Comparison of ENCODE assay signal across 18 cellular contexts in the genomic region with DNA sequence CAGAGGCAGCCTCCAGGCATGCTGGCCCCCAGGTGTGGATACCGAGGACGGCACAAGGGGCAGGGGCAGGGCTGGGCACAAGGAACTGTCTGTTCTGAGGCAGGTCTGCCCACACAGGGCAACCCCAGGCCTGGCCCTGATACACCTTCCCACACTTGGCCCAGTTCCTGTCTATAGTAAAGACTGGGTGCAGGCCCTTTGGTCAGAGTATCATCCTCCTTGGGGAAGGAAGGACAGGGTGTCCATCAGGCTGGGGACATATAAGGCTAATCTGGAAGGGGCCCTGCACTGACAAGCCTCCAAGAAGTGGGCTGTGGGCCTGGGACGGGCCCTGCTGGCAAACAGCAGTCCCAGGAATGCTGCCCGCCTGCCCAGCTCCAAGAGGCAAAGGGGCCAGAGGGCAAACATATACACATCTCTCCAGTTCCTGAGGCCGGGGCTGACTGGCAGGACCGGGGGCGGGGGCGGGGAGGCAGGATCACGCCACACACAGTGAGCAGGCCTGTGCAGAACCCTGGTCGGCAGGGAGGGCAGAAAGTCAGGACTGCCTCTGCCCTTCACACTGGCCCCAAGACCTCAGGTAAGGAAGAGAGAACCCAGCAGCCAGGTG. TPM values are rescaled to one million over a fixed set of nuclear protein-coding genes. Genes with fewer than 3 reads are reported as not detected.
A peak's percentile ranks its signal among the peaks of the same experiment; 100 is the strongest.
DNase-seq lines count a peak whose midpoint lies in the region; ATAC-seq, FAIRE-seq and TF ChIP-seq lines count a peak whose summit lies in the region.
"Had no signal": no experiment of that assay in that cellular context is flagged by ENCODE, and none has a peak within 500 bp of the region (broad histone marks: within the 10 kb centered on the region; RNA-seq: fewer than 3 reads in every experiment).

No MANE protein-coding gene starts in this region.

- no peak for TF ChIP-seq CTCF in mesothelial cell of epicardium (IDR thresholded peaks at IDR 0.05; ENCODE audit: unreplicated experiment)

- H3K4me3 ChIP-seq in esophagus (ENCODE audit: low read depth in 1 of 2, low read length in 2 of 2) (no peak overlapping the region), urinary bladder (ENCODE audit: low read depth, low read length) (no peak overlapping the region)

- H3K36me3 Mint-ChIP-seq in mesothelial cell of epicardium: peaks cover 19% of the 10 kb centered on the region
- H3K36me3 Mint-ChIP-seq: activated CD4-positive, alpha-beta memory T cell treated with anti-CD3 and anti-CD28 coated beads for 36 hours; activated naive CD8-positive, alpha-beta T cell had no signal

- DNase-seq in Right ventricle myocardium inferior (ENCODE audit: missing footprints) (peak; percentile 46), left cardiac atrium (no peak), mesothelial cell of epicardium (ENCODE audit: low spot score in 2 of 2, unreplicated experiment in 2 of 2) (no peak), GM12892 (ENCODE audit: insufficient read length) (no peak)
- no peak for DNase-seq in stimulated activated CD4-positive, alpha-beta T cell treated with anti-CD3 and anti-CD28 coated beads, Interleukin-4, amount 100 ng/mL, for 24 hours
- DNase-seq: 8988T; activated CD4-positive, alpha-beta memory T cell treated with anti-CD3 and anti-CD28 coated beads for 36 hours; activated T-cell treated with anti-CD3 and anti-CD28 coated beads, Interleukin-2, amount 50 U/mL, for 1 hour; NCI-H1105; Right ventricle myocardium superior; stimulated activated CD4-positive, alpha-beta T cell treated with anti-CD3 and anti-CD28 coated beads, Interleukin-4, amount 100 ng/mL, for 1 hour; WERI-Rb-1 had no signal

- H3K4me1 ChIP-seq in esophagus (ENCODE audit: control insufficient read depth in 2 of 2, insufficient read depth in 2 of 2, low read length in 1 of 2): peaks cover 3 to 39% of the 10 kb centered on the region in 2 donors
- peaks cover 4% of the 10 kb centered on the region for H3K4me1 ChIP-seq in urinary bladder (ENCODE audit: insufficient read depth)

- H3K4me3 Mint-ChIP-seq in mesothelial cell of epicardium: no peak overlapping the region
- H3K4me3 Mint-ChIP-seq: activated CD4-positive, alpha-beta memory T cell treated with anti-CD3 and anti-CD28 coated beads for 36 hours; activated naive CD8-positive, alpha-beta T cell had no signal

- H3K36me3 ChIP-seq in esophagus (ENCODE audit: control insufficient read depth in 2 of 2, insufficient read depth in 2 of 2, low read length in 1 of 2) (peaks cover 0 to 34% of the 10 kb centered on the region in 2 donors), urinary bladder (ENCODE audit: insufficient read depth) (no peaks in the 10 kb centered on the region)

- H3K27ac ChIP-seq in esophagus (ENCODE audit: low read depth in 2 of 2, low read length in 1 of 2) (peak overlapping the region; percentile 49 to 96), urinary bladder (ENCODE audit: low read depth) (peak overlapping the region; percentile 60)
- H3K27ac ChIP-seq: WERI-Rb-1 had no signal

- no peaks in the 10 kb centered on the region for H3K27me3 Mint-ChIP-seq in mesothelial cell of epicardium (ENCODE audit: low read depth)
- H3K27me3 Mint-ChIP-seq: activated CD4-positive, alpha-beta memory T cell treated with anti-CD3 and anti-CD28 coated beads for 36 hours; activated naive CD8-positive, alpha-beta T cell had no signal

- no peaks in the 10 kb centered on the region for H3K9me3 Mint-ChIP-seq in mesothelial cell of epicardium
- H3K9me3 Mint-ChIP-seq: activated CD4-positive, alpha-beta memory T cell treated with anti-CD3 and anti-CD28 coated beads for 36 hours had no signal

- peaks cover 21% of the 10 kb centered on the region for H3K4me1 Mint-ChIP-seq in mesothelial cell of epicardium

- no peaks in the 10 kb centered on the region for H3K27me3 ChIP-seq in esophagus (ENCODE audit: control insufficient read depth in 1 of 2, insufficient read depth in 2 of 2, low read length in 2 of 2)

- FAIRE-seq in GM12892 (lab: Jason Lieb, UNC): no peak
- FAIRE-seq: H1 had no signal

- no peak for TF ChIP-seq POLR2A in GM12892 (IDR thresholded peaks at IDR 0.05; ENCODE audit: low read depth, low read length)

- no peaks in the 10 kb centered on the region for H3K9me3 ChIP-seq in esophagus (ENCODE audit: control insufficient read depth in 2 of 2, insufficient read depth in 1 of 2, low read depth in 1 of 2, low read length in 1 of 2)

- WGBS in esophagus, 2 donors: 47 to 60% methylated on average over 10 of the region's 10 CpGs
- WGBS in urinary bladder: 88% methylated on average over 10 of the region's 10 CpGs

- peak overlapping the region; percentile 43 for H3K27ac Mint-ChIP-seq in mesothelial cell of epicardium
- H3K27ac Mint-ChIP-seq: activated CD4-positive, alpha-beta memory T cell treated with anti-CD3 and anti-CD28 coated beads for 36 hours; activated naive CD8-positive, alpha-beta T cell had no signal

- intact Hi-C loops in Right ventricle myocardium inferior (cut with DNase I) (no loop called here), left cardiac atrium (cut with DNase I) (no loop called here)

- no peak for ATAC-seq in Right ventricle myocardium inferior
- ATAC-seq in left cardiac atrium: no peak
- no peak for ATAC-seq in HG03457 (IDR thresholded peaks at IDR 0.05; ENCODE audit: unreplicated experiment)

RNA-seq across cellular contexts. Expression of gene SDC1, which starts 18.9 kb away (rescaled TPM):
- total RNA-seq in Right ventricle myocardium inferior: 0.68 TPM
- total RNA-seq in left cardiac atrium: under 1 TPM; 0.21 to 0.50 TPM
- polyA plus RNA-seq in esophagus: 100 to 1,000 TPM; 239 to 334 TPM
- total RNA-seq in mesothelial cell of epicardium: 45.5 to 50.7 TPM (median 48.3 TPM) in 3 replicates
- 87.1 TPM for total RNA-seq in urinary bladder
- 65.3 TPM for polyA plus RNA-seq in urinary bladder
- polyA plus RNA-seq in GM12892 (2012; ENCODE audit: missing spikeins): 20.6 TPM
- total RNA-seq: T-helper 1 cell treated with Interleukin-12 subunit alpha and Interleukin-12 subunit beta and Interleukin-4 antibody, amounts not matched to agents 30 ng/mL and 1 ng/mL, for 36 hours had no signal

Comparison
In these comparisons a context has a peak if more than half of its experiments do, and no peak if none do; other contexts are left out.
1. RNA of gene SDC1, which starts 18.9 kb away (total RNA-seq): 87.1 TPM in urinary bladder (single experiment) and 45.5 to 50.7 TPM in mesothelial cell of epicardium; 0.68 TPM in Right ventricle myocardium inferior (single experiment) and 0.21 to 0.50 TPM in left cardiac atrium; every median in the first group is over 10 times any median in the second.